ENCODE assay signal across 1 cellular context in genomic region chr4:127978930-127979329, GRCh38.
TF ChIP-seq lines count a peak whose summit lies in the region.

No MANE protein-coding gene starts in this region.

TF ChIP-seq in GM12878, 131 proteins besides CTCF, POLR2A, EP300 and RAD21:
- TF ChIP-seq ZNF217 (IDR thresholded peaks at IDR 0.05) (no peak), CBX5 (IDR thresholded peaks at IDR 0.05; ENCODE audit: low read depth) (no peak), NR2C2 (IDR thresholded peaks at IDR 0.05; ENCODE audit: borderline replicate concordance, control insufficient read depth, insufficient read length, low read depth) (no peak), REST (IDR thresholded peaks at IDR 0.05; ENCODE audit: low read depth, low read length) (no peak), BMI1 (IDR thresholded peaks at IDR 0.05; ENCODE audit: borderline replicate concordance) (no peak), ZBTB11 (CRISPR knock-in tag; IDR thresholded peaks at IDR 0.05) (no peak), PBX3 (IDR thresholded peaks at IDR 0.05; ENCODE audit: insufficient replicate concordance, low read depth, low read length) (no peak), ZNF622 (IDR thresholded peaks at IDR 0.05) (no peak), NFXL1 (IDR thresholded peaks at IDR 0.05; ENCODE audit: borderline replicate concordance) (no peak), RELB (IDR thresholded peaks at IDR 0.05; ENCODE audit: low read depth) (no peak), ATF2 (IDR thresholded peaks at IDR 0.05; ENCODE audit: low read length) (no peak), HCFC1 (IDR thresholded peaks at IDR 0.05; ENCODE audit: low read length) (no peak)
